In genomic region chr12:124544311-124544970, GRCh38 we compare ENCODE assay signal across 12 cellular contexts. TPM values are rescaled to one million over a fixed set of nuclear protein-coding genes. Genes with fewer than 3 reads are reported as not detected.
DNase-seq lines count a peak whose midpoint lies in the region; ATAC-seq, FAIRE-seq and TF ChIP-seq lines count a peak whose summit lies in the region.
"Had no signal": no experiment of that assay in that cellular context is flagged by ENCODE, and none has a peak within 500 bp of the region (broad histone marks: within the 10 kb centered on the region; RNA-seq: fewer than 3 reads in every experiment).

No MANE protein-coding gene starts in this region.

- H3K9ac ChIP-seq in kidney (ENCODE audit: low read length in 2 of 2) = peak overlapping the region in 1 of 2 donors; percentile 53

- H3K27ac ChIP-seq in cardiac muscle cell (peak overlapping the region; percentile 79), RWPE2 (ENCODE audit: poor library complexity, severe bottlenecking) (peak overlapping the region; percentile 31), kidney (ENCODE audit: low read depth in 2 of 2, low read length in 2 of 2) (peak overlapping the region; percentile 34 to 78), foreskin keratinocyte (no peak overlapping the region)

- H3K4me1 Mint-ChIP-seq in type B pancreatic cell (ENCODE audit: unreplicated experiment) = peaks cover 42% of the 10 kb centered on the region

- H3K36me3 ChIP-seq in cardiac muscle cell (no peaks in the 10 kb centered on the region), RWPE2 (ENCODE audit: low read depth) (0 out of 2 replicates have a peak, but pooled peaks cover 9% of the 10 kb centered on the region), kidney (ENCODE audit: control insufficient read depth in 1 of 2, insufficient read depth in 2 of 2, low read length in 2 of 2) (no peaks in the 10 kb centered on the region)

- no peak overlapping the region for H3K4me3 ChIP-seq in cardiac muscle cell
- no peak overlapping the region for H3K4me3 ChIP-seq in RWPE2 (ENCODE audit: severe bottlenecking)
- no peak overlapping the region for H3K4me3 ChIP-seq in kidney (ENCODE audit: low read length in 2 of 2)
- H3K4me3 ChIP-seq: lung had no signal

- TF ChIP-seq CTCF in cardiac muscle cell (IDR thresholded peaks at IDR 0.05; ENCODE audit: low read depth, low read length) (no peak), RWPE2 (IDR thresholded peaks at IDR 0.05; ENCODE audit: poor library complexity, severe bottlenecking) (no peak), kidney (IDR thresholded peaks at IDR 0.05; ENCODE audit: borderline replicate concordance, extremely low read depth, insufficient read depth) (no peak), type B pancreatic cell (conservative IDR thresholded peaks at IDR 0.05) (no peak), foreskin keratinocyte (conservative IDR thresholded peaks at IDR 0.05) (no peak)

- no peaks in the 10 kb centered on the region for H3K27me3 ChIP-seq in cardiac muscle cell
- no peaks in the 10 kb centered on the region for H3K27me3 ChIP-seq in RWPE2 (ENCODE audit: insufficient read depth, poor library complexity, severe bottlenecking)
- H3K27me3 ChIP-seq in foreskin keratinocyte = no peaks in the 10 kb centered on the region

- peak overlapping the region; percentile 73 for H3K27ac Mint-ChIP-seq in type B pancreatic cell
- H3K27ac Mint-ChIP-seq: activated T-helper 1 cell treated with anti-CD3 and anti-CD28 coated beads, Interleukin-12 subunit alpha, Interleukin-12 subunit beta, Interleukin-2, Interleukin-4 antibody, amounts not matched to agents 30 ng/mL and 10 ng/mL and 1 ng/mL, durations not matched to agents 14 hours and 24 hours and 36 hours had no signal

- H3K4me3 Mint-ChIP-seq in type B pancreatic cell = peak overlapping the region; percentile 70
- H3K4me3 Mint-ChIP-seq: activated T-helper 1 cell treated with anti-CD3 and anti-CD28 coated beads, Interleukin-12 subunit alpha, Interleukin-12 subunit beta, Interleukin-2, Interleukin-4 antibody, amounts not matched to agents 30 ng/mL and 10 ng/mL and 1 ng/mL, durations not matched to agents 14 hours and 24 hours and 36 hours had no signal

- H3K27me3 Mint-ChIP-seq in type B pancreatic cell = no peaks in the 10 kb centered on the region

- H3K9me3 Mint-ChIP-seq in type B pancreatic cell = no peaks in the 10 kb centered on the region
- H3K9me3 Mint-ChIP-seq: activated T-helper 1 cell treated with anti-CD3 and anti-CD28 coated beads, Interleukin-12 subunit alpha, Interleukin-12 subunit beta, Interleukin-2, Interleukin-4 antibody, amounts not matched to agents 30 ng/mL and 10 ng/mL and 1 ng/mL, durations not matched to agents 14 hours and 24 hours and 36 hours; HFFc6 had no signal

- H3K9me3 ChIP-seq in cardiac muscle cell (ENCODE audit: low read depth) (no peaks in the 10 kb centered on the region), RWPE2 (ENCODE audit: severe bottlenecking) (no peaks in the 10 kb centered on the region), kidney (ENCODE audit: control insufficient read depth in 1 of 2, low read length in 2 of 2) (no peaks in the 10 kb centered on the region)

- ATAC-seq in RWPE2 (ENCODE audit: low read depth) (peak; percentile 16; the same call in 2 of the 3 replicates), GM21423 (IDR thresholded peaks at IDR 0.05; ENCODE audit: unreplicated experiment) (no peak), foreskin keratinocyte (no peak)

- intact Hi-C loops in cardiac septum (cut with DNase I) = no loop called here
- intact Hi-C loops in kidney (cut with DNase I) = no loop called here

- DNase-seq in cardiac muscle cell (ENCODE audit: low read depth in 1 of 2, low spot score in 1 of 2) (no peak), cardiac septum (ENCODE audit: low spot score) (no peak), RWPE2 (ENCODE audit: low spot score) (no peak), kidney (peak; percentile 77), type B pancreatic cell (ENCODE audit: extremely low spot score, unreplicated experiment) (no peak), foreskin keratinocyte (no peak), amniotic stem cell (lab: John Stamatoyannopoulos, UW) (no peak)
- DNase-seq: HFFc6, MM.1S had no signal

- no peak for FAIRE-seq in kidney (lab: Jason Lieb, UNC)

- H3K4me1 ChIP-seq in cardiac muscle cell (ENCODE audit: low read depth) = peaks cover 42% of the 10 kb centered on the region
- H3K4me1 ChIP-seq in RWPE2 (ENCODE audit: insufficient read depth, poor library complexity, severe bottlenecking) = peaks cover 12% of the 10 kb centered on the region
- H3K4me1 ChIP-seq in kidney (ENCODE audit: control insufficient read depth in 1 of 2, insufficient read depth in 1 of 2, low read depth in 1 of 2, low read length in 2 of 2) = peaks cover 29 to 58% of the 10 kb centered on the region in 2 donors
- H3K4me1 ChIP-seq in foreskin keratinocyte = peaks cover 10% of the 10 kb centered on the region

- no peaks in the 10 kb centered on the region for H3K36me3 Mint-ChIP-seq in type B pancreatic cell

RNA-seq across cellular contexts. Expression of gene NCOR2, which starts 23.0 kb away (rescaled TPM):
- 57.4 and 113 TPM in 2 replicates for total RNA-seq in cardiac muscle cell
- 98.5 and 153 TPM in 2 replicates for polyA plus RNA-seq in cardiac muscle cell
- total RNA-seq in cardiac septum = 159 TPM
- 205 TPM for total RNA-seq in kidney
- 18.7 TPM for polyA plus RNA-seq in kidney (ENCODE audit: insufficient read depth, low read depth, low replicate concordance)
- total RNA-seq in type B pancreatic cell (ENCODE audit: low replicate concordance) = 219 and 227 TPM in 2 replicates
- total RNA-seq in foreskin keratinocyte = 49.8 and 61.0 TPM in 2 replicates
- 32.1 and 38.1 TPM in 2 replicates for polyA plus RNA-seq in foreskin keratinocyte
